ENCODE assay signal across 8 cellular contexts in the genomic region with DNA sequence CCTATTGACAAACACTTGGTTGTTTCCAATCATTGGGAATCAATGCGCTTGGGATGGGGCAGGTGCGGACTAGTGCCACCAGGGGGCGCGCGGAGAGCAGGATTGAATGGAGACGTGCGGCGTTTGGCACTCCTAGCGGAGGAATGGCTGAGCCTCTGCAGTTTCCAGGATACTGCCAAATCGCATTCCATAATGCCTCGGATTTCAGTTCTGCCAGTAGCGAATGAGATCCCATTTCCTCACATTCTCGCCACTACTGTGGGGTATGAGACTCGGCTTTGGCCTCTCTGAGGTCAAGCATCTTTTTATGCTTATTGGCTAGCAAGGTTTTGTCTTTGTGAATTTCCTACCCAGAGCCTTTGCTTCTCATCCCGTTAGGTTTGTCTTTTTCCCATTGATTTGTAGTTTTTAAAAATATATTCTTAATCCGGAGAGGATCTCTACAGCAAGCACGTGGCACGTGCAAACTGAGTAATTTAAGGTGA. TPM values are rescaled to one million over a fixed set of nuclear protein-coding genes. Genes with fewer than 3 reads are reported as not detected.
DNase-seq lines count a peak whose midpoint lies in the region; ATAC-seq, FAIRE-seq and TF ChIP-seq lines count a peak whose summit lies in the region.

No MANE protein-coding gene starts in this region.

- H3K4me1 ChIP-seq in astrocyte (ENCODE audit: insufficient read depth, low read length) (no peaks in the 10 kb centered on the region), small intestine (ENCODE audit: control insufficient read depth in 2 of 2, insufficient read depth in 1 of 2, low read depth in 1 of 2, low read length in 1 of 2) (no peaks in the 10 kb centered on the region)

- no peaks in the 10 kb centered on the region for H4K20me1 ChIP-seq in astrocyte (ENCODE audit: insufficient read depth, low read length)

- H3K36me3 ChIP-seq in astrocyte (ENCODE audit: insufficient read depth, low read length), result no peaks in the 10 kb centered on the region
- no peaks in the 10 kb centered on the region for H3K36me3 ChIP-seq in small intestine (ENCODE audit: control insufficient read depth in 2 of 2, insufficient read depth in 2 of 2, low read length in 2 of 2)

- H3K27me3 Mint-ChIP-seq in astrocyte (ENCODE audit: low read depth, unreplicated experiment), result no peaks in the 10 kb centered on the region

- TF ChIP-seq CTCF in astrocyte (IDR thresholded peaks at IDR 0.05; ENCODE audit: insufficient read depth, low read depth, low read length), result peak; percentile 70

- WGBS in small intestine, 3 donors, result 25 to 32% (median 25%) methylated on average over 18 of the region's 18 CpGs

- FAIRE-seq in astrocyte (lab: Jason Lieb, UNC) (peak; percentile 73), small intestine (lab: Jason Lieb, UNC) (no peak)

- H3K4me1 Mint-ChIP-seq in astrocyte (ENCODE audit: low read depth, unreplicated experiment), result no peaks in the 10 kb centered on the region

- H3K27ac ChIP-seq in astrocyte (ENCODE audit: low read depth, low read length) (no peak overlapping the region), small intestine (ENCODE audit: low read depth in 1 of 2, low read length in 1 of 2) (no peak overlapping the region)

- no peaks in the 10 kb centered on the region for H3K79me2 ChIP-seq in astrocyte (ENCODE audit: insufficient read depth, low read length)

- H3K9ac ChIP-seq in astrocyte (ENCODE audit: low read length), result no peak overlapping the region

- no peaks in the 10 kb centered on the region for H3K36me3 Mint-ChIP-seq in astrocyte (ENCODE audit: low read depth, unreplicated experiment)

- H3K27me3 ChIP-seq in astrocyte (ENCODE audit: insufficient read depth, low read length), result no peaks in the 10 kb centered on the region
- H3K27me3 ChIP-seq in small intestine (ENCODE audit: control insufficient read depth in 2 of 2, insufficient read depth in 2 of 2, low read length in 2 of 2), result no peaks in the 10 kb centered on the region

- ATAC-seq in GM21390 (IDR thresholded peaks at IDR 0.05; ENCODE audit: unreplicated experiment) (peak; percentile 70), HG03039 (IDR thresholded peaks at IDR 0.05; ENCODE audit: unreplicated experiment) (no peak)

- peak; percentile 38 for DNase-seq in CMK (ENCODE audit: low read depth)
- DNase-seq in MV-4-11 (lab: John Stamatoyannopoulos, UW), result peak; percentile 7
- peak; percentile 85 for DNase-seq in T-helper 9 cell
- peak; percentile 68 for DNase-seq in astrocyte (ENCODE audit: low read depth)
- peak; percentile 80 for DNase-seq in hepatic stellate cell (ENCODE audit: low spot score)
- DNase-seq in small intestine, result peak; percentile 66

- H2AFZ ChIP-seq in astrocyte (ENCODE audit: low read depth, low read length), result no peak overlapping the region

- peak overlapping the region; percentile 15 for H3K4me2 ChIP-seq in astrocyte (ENCODE audit: low read length)

- H3K4me3 ChIP-seq in astrocyte (ENCODE audit: insufficient read depth, low read depth, low read length) (no peak overlapping the region), small intestine (ENCODE audit: low read depth in 1 of 2, low read length in 2 of 2) (no peak overlapping the region)

- H3K4me3 Mint-ChIP-seq in astrocyte (ENCODE audit: unreplicated experiment), result no peak overlapping the region

- H3K27ac Mint-ChIP-seq in astrocyte (ENCODE audit: unreplicated experiment), result no peak overlapping the region

- peaks cover 3% of the 10 kb centered on the region for H3K9me3 Mint-ChIP-seq in astrocyte (ENCODE audit: unreplicated experiment)

- H3K9me3 ChIP-seq in astrocyte (ENCODE audit: insufficient read depth, low read depth, low read length) (no peaks in the 10 kb centered on the region), small intestine (ENCODE audit: control insufficient read depth, low read depth) (no peaks in the 10 kb centered on the region)

RNA-seq across cellular contexts. Expression of gene CLDN34, which starts 28.7 kb away (rescaled TPM):
- 0.36 TPM in 1 of 2 replicates, not detected in the other for total RNA-seq in astrocyte
- polyA plus RNA-seq in small intestine, result not detected

Comparison
In these comparisons a context has a peak if more than half of its experiments do, and no peak if none do; other contexts are left out.
1. DNase-seq: peak in every context shown above with its lines; median percentile 85 in T-helper 9 cell; 80 in hepatic stellate cell; 68 in astrocyte; 66 in small intestine; 38 in CMK; 7 in MV-4-11.